In the genomic region with DNA sequence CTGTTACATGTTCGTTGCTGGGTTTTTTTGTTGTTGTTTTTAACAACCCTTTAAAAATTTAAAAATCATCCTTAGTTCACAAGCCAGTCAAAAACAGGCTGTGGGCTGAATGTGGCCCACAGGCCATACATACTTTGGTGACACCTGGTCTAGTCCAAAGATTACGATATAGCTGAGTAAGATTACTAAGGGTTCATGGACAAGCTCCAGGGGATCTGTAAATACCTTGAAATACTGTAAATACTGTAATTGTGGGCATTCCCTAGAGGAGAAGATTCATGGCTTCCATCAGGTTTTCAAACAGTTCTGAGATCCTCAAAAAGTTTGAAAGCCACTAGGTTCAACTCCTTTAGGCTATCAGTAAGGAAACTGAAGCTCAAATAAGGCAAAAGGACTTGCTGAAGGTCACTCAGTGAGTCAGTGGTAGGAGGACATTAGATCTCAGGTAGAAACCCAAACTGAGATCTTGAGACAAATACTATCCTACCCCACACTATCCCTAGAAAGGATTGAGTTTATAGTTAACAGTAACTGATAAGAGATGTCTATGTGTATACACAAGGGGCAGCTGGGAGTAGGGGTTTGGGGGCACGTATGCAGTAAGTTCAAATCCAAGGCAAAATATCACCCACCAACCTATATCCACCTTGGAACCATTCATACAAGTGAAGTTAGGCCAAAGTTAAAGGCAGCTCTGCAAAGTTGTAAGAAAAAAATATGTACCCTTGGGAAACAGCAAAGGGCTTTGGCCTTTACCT, we compare ENCODE assay signal across 1 cellular context.
TF ChIP-seq lines count a peak whose summit lies in the region.

No MANE protein-coding gene starts in this region.

TF ChIP-seq in HepG2, 621 proteins besides CTCF, POLR2A, EP300 and RAD21 (continued from another document and continues in another):
- TF ChIP-seq, protein P1, sequence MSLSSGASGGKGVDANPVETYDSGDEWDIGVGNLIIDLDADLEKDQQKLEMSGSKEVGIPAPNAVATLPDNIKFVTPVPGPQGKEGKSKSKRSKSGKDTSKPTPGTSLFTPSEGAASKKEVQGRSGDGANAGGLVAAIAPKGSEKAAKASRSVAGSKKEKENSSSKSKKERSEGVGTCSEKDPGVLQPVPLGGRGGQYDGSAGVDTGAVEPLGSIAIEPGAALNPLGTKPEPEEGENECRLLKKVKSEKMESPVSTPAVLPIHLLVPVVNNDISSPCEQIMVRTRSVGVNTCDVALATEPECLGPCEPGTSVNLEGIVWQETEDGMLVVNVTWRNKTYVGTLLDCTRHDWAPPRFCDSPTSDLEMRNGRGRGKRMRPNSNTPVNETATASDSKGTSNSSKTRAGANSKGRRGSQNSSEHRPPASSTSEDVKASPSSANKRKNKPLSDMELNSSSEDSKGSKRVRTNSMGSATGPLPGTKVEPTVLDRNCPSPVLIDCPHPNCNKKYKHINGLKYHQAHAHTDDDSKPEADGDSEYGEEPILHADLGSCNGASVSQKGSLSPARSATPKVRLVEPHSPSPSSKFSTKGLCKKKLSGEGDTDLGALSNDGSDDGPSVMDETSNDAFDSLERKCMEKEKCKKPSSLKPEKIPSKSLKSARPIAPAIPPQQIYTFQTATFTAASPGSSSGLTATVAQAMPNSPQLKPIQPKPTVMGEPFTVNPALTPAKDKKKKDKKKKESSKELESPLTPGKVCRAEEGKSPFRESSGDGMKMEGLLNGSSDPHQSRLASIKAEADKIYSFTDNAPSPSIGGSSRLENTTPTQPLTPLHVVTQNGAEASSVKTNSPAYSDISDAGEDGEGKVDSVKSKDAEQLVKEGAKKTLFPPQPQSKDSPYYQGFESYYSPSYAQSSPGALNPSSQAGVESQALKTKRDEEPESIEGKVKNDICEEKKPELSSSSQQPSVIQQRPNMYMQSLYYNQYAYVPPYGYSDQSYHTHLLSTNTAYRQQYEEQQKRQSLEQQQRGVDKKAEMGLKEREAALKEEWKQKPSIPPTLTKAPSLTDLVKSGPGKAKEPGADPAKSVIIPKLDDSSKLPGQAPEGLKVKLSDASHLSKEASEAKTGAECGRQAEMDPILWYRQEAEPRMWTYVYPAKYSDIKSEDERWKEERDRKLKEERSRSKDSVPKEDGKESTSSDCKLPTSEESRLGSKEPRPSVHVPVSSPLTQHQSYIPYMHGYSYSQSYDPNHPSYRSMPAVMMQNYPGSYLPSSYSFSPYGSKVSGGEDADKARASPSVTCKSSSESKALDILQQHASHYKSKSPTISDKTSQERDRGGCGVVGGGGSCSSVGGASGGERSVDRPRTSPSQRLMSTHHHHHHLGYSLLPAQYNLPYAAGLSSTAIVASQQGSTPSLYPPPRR (CRISPR knock-in tag; IDR thresholded peaks at IDR 0.05; ENCODE audit: borderline replicate concordance) = peak; percentile 15; the same call in 1 of the 2 replicates
- TF ChIP-seq, protein P2, sequence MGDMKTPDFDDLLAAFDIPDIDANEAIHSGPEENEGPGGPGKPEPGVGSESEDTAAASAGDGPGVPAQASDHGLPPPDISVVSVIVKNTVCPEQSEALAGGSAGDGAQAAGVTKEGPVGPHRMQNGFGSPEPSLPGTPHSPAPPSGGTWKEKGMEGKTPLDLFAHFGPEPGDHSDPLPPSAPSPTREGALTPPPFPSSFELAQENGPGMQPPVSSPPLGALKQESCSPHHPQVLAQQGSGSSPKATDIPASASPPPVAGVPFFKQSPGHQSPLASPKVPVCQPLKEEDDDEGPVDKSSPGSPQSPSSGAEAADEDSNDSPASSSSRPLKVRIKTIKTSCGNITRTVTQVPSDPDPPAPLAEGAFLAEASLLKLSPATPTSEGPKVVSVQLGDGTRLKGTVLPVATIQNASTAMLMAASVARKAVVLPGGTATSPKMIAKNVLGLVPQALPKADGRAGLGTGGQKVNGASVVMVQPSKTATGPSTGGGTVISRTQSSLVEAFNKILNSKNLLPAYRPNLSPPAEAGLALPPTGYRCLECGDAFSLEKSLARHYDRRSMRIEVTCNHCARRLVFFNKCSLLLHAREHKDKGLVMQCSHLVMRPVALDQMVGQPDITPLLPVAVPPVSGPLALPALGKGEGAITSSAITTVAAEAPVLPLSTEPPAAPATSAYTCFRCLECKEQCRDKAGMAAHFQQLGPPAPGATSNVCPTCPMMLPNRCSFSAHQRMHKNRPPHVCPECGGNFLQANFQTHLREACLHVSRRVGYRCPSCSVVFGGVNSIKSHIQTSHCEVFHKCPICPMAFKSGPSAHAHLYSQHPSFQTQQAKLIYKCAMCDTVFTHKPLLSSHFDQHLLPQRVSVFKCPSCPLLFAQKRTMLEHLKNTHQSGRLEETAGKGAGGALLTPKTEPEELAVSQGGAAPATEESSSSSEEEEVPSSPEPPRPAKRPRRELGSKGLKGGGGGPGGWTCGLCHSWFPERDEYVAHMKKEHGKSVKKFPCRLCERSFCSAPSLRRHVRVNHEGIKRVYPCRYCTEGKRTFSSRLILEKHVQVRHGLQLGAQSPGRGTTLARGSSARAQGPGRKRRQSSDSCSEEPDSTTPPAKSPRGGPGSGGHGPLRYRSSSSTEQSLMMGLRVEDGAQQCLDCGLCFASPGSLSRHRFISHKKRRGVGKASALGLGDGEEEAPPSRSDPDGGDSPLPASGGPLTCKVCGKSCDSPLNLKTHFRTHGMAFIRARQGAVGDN (CRISPR knock-in tag; IDR thresholded peaks at IDR 0.05) = no peak
- TF ChIP-seq, protein P3, sequence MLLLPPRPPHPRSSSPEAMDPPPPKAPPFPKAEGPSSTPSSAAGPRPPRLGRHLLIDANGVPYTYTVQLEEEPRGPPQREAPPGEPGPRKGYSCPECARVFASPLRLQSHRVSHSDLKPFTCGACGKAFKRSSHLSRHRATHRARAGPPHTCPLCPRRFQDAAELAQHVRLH (CRISPR knock-in tag; IDR thresholded peaks at IDR 0.05; ENCODE audit: borderline replicate concordance, low read depth) = no peak
- TF ChIP-seq DR1 (CRISPR knock-in tag; IDR thresholded peaks at IDR 0.05) (no peak), SMYD3 (CRISPR knock-in tag; IDR thresholded peaks at IDR 0.05) (no peak), ZNF138 (CRISPR knock-in tag; IDR thresholded peaks at IDR 0.05; ENCODE audit: low read depth) (no peak), PHF8 (CRISPR knock-in tag; IDR thresholded peaks at IDR 0.05) (no peak), TCF7 (IDR thresholded peaks at IDR 0.05; ENCODE audit: low read depth) (no peak), FOXA1 (IDR thresholded peaks at IDR 0.05) (no peak), FOXA1 (CRISPR knock-in tag; IDR thresholded peaks at IDR 0.05) (peak; percentile 56), POLR2AphosphoS2 (IDR thresholded peaks at IDR 0.05; ENCODE audit: low read depth, low read length) (no peak), ZNF788 (CRISPR knock-in tag; IDR thresholded peaks at IDR 0.05; ENCODE audit: borderline replicate concordance) (no peak), KLF12 (CRISPR knock-in tag; IDR thresholded peaks at IDR 0.05; ENCODE audit: borderline replicate concordance) (no peak), ZNF543 (CRISPR knock-in tag; IDR thresholded peaks at IDR 0.05) (no peak), HOXD1 (CRISPR knock-in tag; IDR thresholded peaks at IDR 0.05) (no peak), TOPORS (CRISPR knock-in tag; IDR thresholded peaks at IDR 0.05) (no peak), ZNF615 (CRISPR knock-in tag; IDR thresholded peaks at IDR 0.05; ENCODE audit: borderline replicate concordance) (no peak), EHMT2 (IDR thresholded peaks at IDR 0.05; ENCODE audit: borderline replicate concordance, low read depth, low read length) (no peak; the same call in 1 of the 2 replicates)
- TF ChIP-seq, protein P4, sequence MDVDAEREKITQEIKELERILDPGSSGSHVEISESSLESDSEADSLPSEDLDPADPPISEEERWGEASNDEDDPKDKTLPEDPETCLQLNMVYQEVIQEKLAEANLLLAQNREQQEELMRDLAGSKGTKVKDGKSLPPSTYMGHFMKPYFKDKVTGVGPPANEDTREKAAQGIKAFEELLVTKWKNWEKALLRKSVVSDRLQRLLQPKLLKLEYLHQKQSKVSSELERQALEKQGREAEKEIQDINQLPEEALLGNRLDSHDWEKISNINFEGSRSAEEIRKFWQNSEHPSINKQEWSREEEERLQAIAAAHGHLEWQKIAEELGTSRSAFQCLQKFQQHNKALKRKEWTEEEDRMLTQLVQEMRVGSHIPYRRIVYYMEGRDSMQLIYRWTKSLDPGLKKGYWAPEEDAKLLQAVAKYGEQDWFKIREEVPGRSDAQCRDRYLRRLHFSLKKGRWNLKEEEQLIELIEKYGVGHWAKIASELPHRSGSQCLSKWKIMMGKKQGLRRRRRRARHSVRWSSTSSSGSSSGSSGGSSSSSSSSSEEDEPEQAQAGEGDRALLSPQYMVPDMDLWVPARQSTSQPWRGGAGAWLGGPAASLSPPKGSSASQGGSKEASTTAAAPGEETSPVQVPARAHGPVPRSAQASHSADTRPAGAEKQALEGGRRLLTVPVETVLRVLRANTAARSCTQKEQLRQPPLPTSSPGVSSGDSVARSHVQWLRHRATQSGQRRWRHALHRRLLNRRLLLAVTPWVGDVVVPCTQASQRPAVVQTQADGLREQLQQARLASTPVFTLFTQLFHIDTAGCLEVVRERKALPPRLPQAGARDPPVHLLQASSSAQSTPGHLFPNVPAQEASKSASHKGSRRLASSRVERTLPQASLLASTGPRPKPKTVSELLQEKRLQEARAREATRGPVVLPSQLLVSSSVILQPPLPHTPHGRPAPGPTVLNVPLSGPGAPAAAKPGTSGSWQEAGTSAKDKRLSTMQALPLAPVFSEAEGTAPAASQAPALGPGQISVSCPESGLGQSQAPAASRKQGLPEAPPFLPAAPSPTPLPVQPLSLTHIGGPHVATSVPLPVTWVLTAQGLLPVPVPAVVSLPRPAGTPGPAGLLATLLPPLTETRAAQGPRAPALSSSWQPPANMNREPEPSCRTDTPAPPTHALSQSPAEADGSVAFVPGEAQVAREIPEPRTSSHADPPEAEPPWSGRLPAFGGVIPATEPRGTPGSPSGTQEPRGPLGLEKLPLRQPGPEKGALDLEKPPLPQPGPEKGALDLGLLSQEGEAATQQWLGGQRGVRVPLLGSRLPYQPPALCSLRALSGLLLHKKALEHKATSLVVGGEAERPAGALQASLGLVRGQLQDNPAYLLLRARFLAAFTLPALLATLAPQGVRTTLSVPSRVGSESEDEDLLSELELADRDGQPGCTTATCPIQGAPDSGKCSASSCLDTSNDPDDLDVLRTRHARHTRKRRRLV (CRISPR knock-in tag; IDR thresholded peaks at IDR 0.05) = 0 out of 2 replicates have a peak, but pooled peaks have one; percentile 34
- TF ChIP-seq, protein P5, sequence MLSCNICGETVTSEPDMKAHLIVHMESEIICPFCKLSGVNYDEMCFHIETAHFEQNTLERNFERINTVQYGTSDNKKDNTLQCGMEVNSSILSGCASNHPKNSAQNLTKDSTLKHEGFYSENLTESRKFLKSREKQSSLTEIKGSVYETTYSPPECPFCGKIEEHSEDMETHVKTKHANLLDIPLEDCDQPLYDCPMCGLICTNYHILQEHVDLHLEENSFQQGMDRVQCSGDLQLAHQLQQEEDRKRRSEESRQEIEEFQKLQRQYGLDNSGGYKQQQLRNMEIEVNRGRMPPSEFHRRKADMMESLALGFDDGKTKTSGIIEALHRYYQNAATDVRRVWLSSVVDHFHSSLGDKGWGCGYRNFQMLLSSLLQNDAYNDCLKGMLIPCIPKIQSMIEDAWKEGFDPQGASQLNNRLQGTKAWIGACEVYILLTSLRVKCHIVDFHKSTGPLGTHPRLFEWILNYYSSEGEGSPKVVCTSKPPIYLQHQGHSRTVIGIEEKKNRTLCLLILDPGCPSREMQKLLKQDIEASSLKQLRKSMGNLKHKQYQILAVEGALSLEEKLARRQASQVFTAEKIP (CRISPR knock-in tag; IDR thresholded peaks at IDR 0.05; ENCODE audit: borderline replicate concordance) = no peak
- TF ChIP-seq, protein P6, sequence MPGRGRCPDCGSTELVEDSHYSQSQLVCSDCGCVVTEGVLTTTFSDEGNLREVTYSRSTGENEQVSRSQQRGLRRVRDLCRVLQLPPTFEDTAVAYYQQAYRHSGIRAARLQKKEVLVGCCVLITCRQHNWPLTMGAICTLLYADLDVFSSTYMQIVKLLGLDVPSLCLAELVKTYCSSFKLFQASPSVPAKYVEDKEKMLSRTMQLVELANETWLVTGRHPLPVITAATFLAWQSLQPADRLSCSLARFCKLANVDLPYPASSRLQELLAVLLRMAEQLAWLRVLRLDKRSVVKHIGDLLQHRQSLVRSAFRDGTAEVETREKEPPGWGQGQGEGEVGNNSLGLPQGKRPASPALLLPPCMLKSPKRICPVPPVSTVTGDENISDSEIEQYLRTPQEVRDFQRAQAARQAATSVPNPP (CRISPR knock-in tag; IDR thresholded peaks at IDR 0.05) = no peak
- TF ChIP-seq, protein P7, sequence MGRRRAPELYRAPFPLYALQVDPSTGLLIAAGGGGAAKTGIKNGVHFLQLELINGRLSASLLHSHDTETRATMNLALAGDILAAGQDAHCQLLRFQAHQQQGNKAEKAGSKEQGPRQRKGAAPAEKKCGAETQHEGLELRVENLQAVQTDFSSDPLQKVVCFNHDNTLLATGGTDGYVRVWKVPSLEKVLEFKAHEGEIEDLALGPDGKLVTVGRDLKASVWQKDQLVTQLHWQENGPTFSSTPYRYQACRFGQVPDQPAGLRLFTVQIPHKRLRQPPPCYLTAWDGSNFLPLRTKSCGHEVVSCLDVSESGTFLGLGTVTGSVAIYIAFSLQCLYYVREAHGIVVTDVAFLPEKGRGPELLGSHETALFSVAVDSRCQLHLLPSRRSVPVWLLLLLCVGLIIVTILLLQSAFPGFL (CRISPR knock-in tag; IDR thresholded peaks at IDR 0.05) = no peak
- TF ChIP-seq, protein P8, sequence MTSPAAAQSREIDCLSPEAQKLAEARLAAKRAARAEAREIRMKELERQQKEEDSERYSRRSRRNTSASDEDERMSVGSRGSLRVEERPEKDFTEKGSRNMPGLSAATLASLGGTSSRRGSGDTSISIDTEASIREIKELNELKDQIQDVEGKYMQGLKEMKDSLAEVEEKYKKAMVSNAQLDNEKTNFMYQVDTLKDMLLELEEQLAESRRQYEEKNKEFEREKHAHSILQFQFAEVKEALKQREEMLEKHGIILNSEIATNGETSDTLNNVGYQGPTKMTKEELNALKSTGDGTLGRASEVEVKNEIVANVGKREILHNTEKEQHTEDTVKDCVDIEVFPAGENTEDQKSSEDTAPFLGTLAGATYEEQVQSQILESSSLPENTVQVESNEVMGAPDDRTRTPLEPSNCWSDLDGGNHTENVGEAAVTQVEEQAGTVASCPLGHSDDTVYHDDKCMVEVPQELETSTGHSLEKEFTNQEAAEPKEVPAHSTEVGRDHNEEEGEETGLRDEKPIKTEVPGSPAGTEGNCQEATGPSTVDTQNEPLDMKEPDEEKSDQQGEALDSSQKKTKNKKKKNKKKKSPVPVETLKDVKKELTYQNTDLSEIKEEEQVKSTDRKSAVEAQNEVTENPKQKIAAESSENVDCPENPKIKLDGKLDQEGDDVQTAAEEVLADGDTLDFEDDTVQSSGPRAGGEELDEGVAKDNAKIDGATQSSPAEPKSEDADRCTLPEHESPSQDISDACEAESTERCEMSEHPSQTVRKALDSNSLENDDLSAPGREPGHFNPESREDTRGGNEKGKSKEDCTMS (CRISPR knock-in tag; conservative IDR thresholded peaks at IDR 0.05) = no peak
- TF ChIP-seq, protein P9, sequence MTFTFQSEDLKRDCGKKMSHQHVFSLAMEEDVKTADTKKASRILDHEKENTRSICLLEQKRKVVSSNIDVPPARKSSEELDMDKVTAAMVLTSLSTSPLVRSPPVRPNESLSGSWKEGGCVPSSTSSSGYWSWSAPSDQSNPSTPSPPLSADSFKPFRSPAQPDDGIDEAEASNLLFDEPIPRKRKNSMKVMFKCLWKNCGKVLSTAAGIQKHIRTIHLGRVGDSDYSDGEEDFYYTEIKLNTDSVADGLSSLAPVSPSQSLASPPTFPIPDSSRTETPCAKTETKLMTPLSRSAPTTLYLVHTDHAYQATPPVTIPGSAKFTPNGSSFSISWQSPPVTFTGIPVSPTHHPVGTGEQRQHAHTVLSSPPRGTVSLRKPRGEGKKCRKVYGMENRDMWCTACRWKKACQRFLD (CRISPR knock-in tag; IDR thresholded peaks at IDR 0.05; ENCODE audit: borderline replicate concordance) = no peak
